In genomic region chrX:154653413-154653812, GRCh38 we compare ENCODE assay signal across 14 cellular contexts. TPM values are rescaled to one million over a fixed set of nuclear protein-coding genes. Genes with fewer than 3 reads are reported as not detected.
"Had no signal": no experiment of that assay in that cellular context is flagged by ENCODE, and none has a peak within 500 bp of the region (broad histone marks: within the 10 kb centered on the region; RNA-seq: fewer than 3 reads in every experiment).

CTAG2 (minus strand) TSS chrX:154653579; CDS start chrX:154653515, 64 bp downstream.

RNA-seq across cellular contexts. Expression of gene CTAG2, which starts in this region (rescaled TPM):
- total RNA-seq: activated B cell treated with CpG ODN at 0.5 μM for 24 hours; activated CD8-positive, alpha-beta T cell treated with anti-CD3 and anti-CD28 coated beads for 36 hours; activated naive CD4-positive, alpha-beta T cell treated with anti-CD3 and anti-CD28 coated beads, Interleukin-2, amount 50 U/mL, for 72 hours; activated T-cell treated with anti-CD3 and anti-CD28 coated beads, Interleukin-2, amount 50 U/mL, for 72 hours; ascending aorta; breast epithelium; cardiac muscle cell; colonic mucosa; dermis microvascular lymphatic vessel endothelial cell; endothelial cell of umbilical vein; foreskin keratinocyte; gastrocnemius medialis; T-helper 17 cell had no signal
- polyA plus RNA-seq: cardiac muscle cell, endothelial cell of umbilical vein, foreskin keratinocyte, heart left ventricle had no signal
